12 cellular contexts compared by ENCODE assay signal in the genomic region with DNA sequence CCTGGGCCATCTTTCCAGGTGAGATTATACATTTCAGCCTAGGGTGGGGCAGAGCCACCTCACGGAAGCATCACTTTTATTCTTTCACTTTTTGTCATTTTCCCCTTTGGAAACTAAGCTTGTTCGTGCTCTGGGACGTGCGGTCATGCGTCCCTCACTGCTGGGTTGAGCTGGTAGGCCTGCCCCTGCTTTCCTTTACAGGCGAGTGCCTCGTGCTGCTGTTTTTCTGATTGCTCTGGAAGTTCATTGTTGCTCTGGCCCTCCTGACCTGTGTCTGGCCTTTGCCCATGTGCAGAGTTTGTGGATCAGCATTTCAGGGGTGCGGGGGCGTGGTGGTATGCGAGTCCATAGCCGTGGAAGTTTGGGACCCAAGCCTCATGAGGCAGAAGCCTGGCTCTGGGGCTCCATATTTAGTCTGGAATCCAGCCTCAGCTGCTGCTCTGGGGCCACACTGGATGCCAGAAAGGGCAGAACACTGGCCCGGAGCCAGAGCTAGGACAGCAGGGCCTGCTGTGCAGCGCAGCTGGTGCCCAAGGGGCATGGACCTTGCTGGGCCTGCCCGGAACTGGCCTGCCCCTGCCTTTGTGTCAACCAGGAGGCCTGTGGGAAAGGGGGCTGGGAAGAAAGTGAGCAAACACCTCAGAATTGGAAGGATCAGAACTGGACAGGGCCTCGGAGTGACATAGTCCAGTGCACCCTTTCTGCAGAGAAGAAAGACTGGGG. TPM values are rescaled to one million over a fixed set of nuclear protein-coding genes. Genes with fewer than 3 reads are reported as not detected.
DNase-seq lines count a peak whose midpoint lies in the region; ATAC-seq and TF ChIP-seq lines count a peak whose summit lies in the region.
"Had no signal": no experiment of that assay in that cellular context is flagged by ENCODE, and none has a peak within 500 bp of the region (broad histone marks: within the 10 kb centered on the region; RNA-seq: fewer than 3 reads in every experiment).

No MANE protein-coding gene starts in this region.

- ATAC-seq in heart left ventricle = peak; percentile 75 to 90 (median 80)
- ATAC-seq: activated T-cell treated with anti-CD3 and anti-CD28 coated beads, Interleukin-2, amount 50 U/mL, for 72 hours had no signal

- TF ChIP-seq POLR2A in heart left ventricle (IDR thresholded peaks at IDR 0.05) = no peak
- TF ChIP-seq POLR2A in Peyer's patch (IDR thresholded peaks at IDR 0.05) = no peak

- intact Hi-C loops in heart left ventricle (cut with DNase I) = loop anchor here in 2 of 10 donors (5.0 to 10.0 kb wide), 2 partner anchors 43 to 45 kb away; no protein-coding TSS in a partner anchor

- H3K4me1 ChIP-seq in heart left ventricle (peaks cover 0 to 50% (median 28%) of the 10 kb centered on the region in 12 donors), Peyer's patch (no peaks in the 10 kb centered on the region)
- H3K4me1 ChIP-seq: HAP-1 had no signal

- TF ChIP-seq CTCF in heart left ventricle (IDR thresholded peaks at IDR 0.05) = no peak
- no peak for TF ChIP-seq CTCF in Peyer's patch (IDR thresholded peaks at IDR 0.05)

- peak overlapping the region; percentile 14 to 87 (median 64) for H3K27ac ChIP-seq in heart left ventricle
- H3K27ac ChIP-seq in Peyer's patch = peak overlapping the region in 1 of 4 donors; percentile 12

- H3K9me3 ChIP-seq in heart left ventricle (no peaks in the 10 kb centered on the region), Peyer's patch (no peaks in the 10 kb centered on the region)
- H3K9me3 ChIP-seq: HAP-1 had no signal

- H3K36me3 ChIP-seq in heart left ventricle = no peaks in the 10 kb centered on the region
- H3K36me3 ChIP-seq in Peyer's patch = no peaks in the 10 kb centered on the region
- H3K36me3 ChIP-seq: HAP-1 had no signal

- DNase-seq in NCI-H2196 (lab: John Stamatoyannopoulos, UW; ENCODE audit: unreplicated experiment) (peak; percentile 9), NCI-H2196 treated with DMSO at 0.1 percent for 48 hours (lab: John Stamatoyannopoulos, UW; ENCODE audit: unreplicated experiment) (no peak), heart left ventricle (peak; percentile 77 to 91 (median 83)), occipital lobe (lab: John Stamatoyannopoulos, UW) (peak; percentile 62), Peyer's patch (no peak), LoVo (ENCODE audit: low spot score) (no peak), NCI-H510A treated with DMSO at 0.1 percent for 48 hours (lab: John Stamatoyannopoulos, UW) (no peak)
- DNase-seq in NK-92 treated with Interleukin-12 subunit alpha and Interleukin-12 subunit beta, amount 100 ng/mL, for 24 hours (lab: John Stamatoyannopoulos, UW) = no peak
- DNase-seq: 8988T; activated T-cell treated with anti-CD3 and anti-CD28 coated beads, Interleukin-2, amount 50 U/mL, for 72 hours; NCI-H1417 had no signal

- 57 to 66% (median 60%) methylated on average over 14 to 15 of the region's 15 CpGs for WGBS in heart left ventricle, 4 donors

- H3K27me3 ChIP-seq in heart left ventricle (no peaks in the 10 kb centered on the region), Peyer's patch (no peaks in the 10 kb centered on the region)

- H3K4me3 ChIP-seq in heart left ventricle (no peak overlapping the region), Peyer's patch (no peak overlapping the region)
- H3K4me3 ChIP-seq: HAP-1 had no signal

RNA-seq across cellular contexts. Expression of a gene that starts 51.1 kb away (rescaled TPM):
- 10 to 100 TPM; 21.2 to 82.8 (median 68.0) TPM for total RNA-seq in heart left ventricle
- 10 to 100 TPM; 63.7 to 93.0 TPM for polyA plus RNA-seq in heart left ventricle
- 55.1 TPM for total RNA-seq in occipital lobe
- total RNA-seq in Peyer's patch = 100 to 1,000 TPM in 1 of 4 donors, 10 to 100 TPM in 3; 16.6 to 116 (median 34.5) TPM

Comparison
In these comparisons a context has a peak if more than half of its experiments do, and no peak if none do; other contexts are left out.
1. DNase-seq: peak in NCI-H2196 (single experiment), heart left ventricle (5 of 5) and occipital lobe (single experiment); none in NCI-H2196 treated with DMSO at 0.1 percent for 48 hours (single experiment), Peyer's patch (0 of 3), LoVo (single experiment), NCI-H510A treated with DMSO at 0.1 percent for 48 hours (single experiment) and NK-92 treated with Interleukin-12 subunit alpha and Interleukin-12 subunit beta, amount 100 ng/mL, for 24 hours (single experiment).